In genomic region chr16:1991135-1991551, GRCh38 we compare ENCODE assay signal across 8 cellular contexts. TPM values are rescaled to one million over a fixed set of nuclear protein-coding genes. Genes with fewer than 3 reads are reported as not detected.
DNase-seq lines count a peak whose midpoint lies in the region; ATAC-seq and TF ChIP-seq lines count a peak whose summit lies in the region.

No MANE protein-coding gene starts in this region.

- H3K27me3 ChIP-seq in hepatocyte (peaks cover 27% of the 10 kb centered on the region), vagina (peaks cover 9% of the 10 kb centered on the region)

- DNase-seq in CD1c-positive myeloid dendritic cell (ENCODE audit: extremely low spot score) (peak; percentile 36), hepatocyte (ENCODE audit: low spot score) (no peak), vagina (ENCODE audit: extremely low spot score in 2 of 2) (no peak), kidney glomerular epithelial cell (lab: John Stamatoyannopoulos, UW) (no peak)
- DNase-seq in T-helper 2 cell treated with Interferon-gamma antibody and Interleukin-4, amounts not matched to agents 5 μg/mL and 100 μg/mL, for 36 hours (ENCODE audit: low spot score), result peak; percentile 60

- H3K4me1 ChIP-seq in hepatocyte (ENCODE audit: insufficient read depth) (peaks cover 19% of the 10 kb centered on the region), vagina (peaks cover 24% of the 10 kb centered on the region)

- intact Hi-C loops in vagina (cut with DNase I), result no loop called here

- H3K27ac ChIP-seq in hepatocyte (no peak overlapping the region), vagina (no peak overlapping the region)

- no peaks in the 10 kb centered on the region for H3K9me3 Mint-ChIP-seq in T-helper 2 cell treated with Interferon-gamma antibody and Interleukin-4, amounts not matched to agents 5 μg/mL and 100 μg/mL, for 36 hours

- no peak for TF ChIP-seq POLR2A in vagina (IDR thresholded peaks at IDR 0.05)

- ATAC-seq in GM21367 (IDR thresholded peaks at IDR 0.05; ENCODE audit: unreplicated experiment), result peak; percentile 27
- no peak for ATAC-seq in GM19395 (IDR thresholded peaks at IDR 0.05; ENCODE audit: unreplicated experiment)
- no peak for ATAC-seq in HG03039 (IDR thresholded peaks at IDR 0.05; ENCODE audit: unreplicated experiment)

- WGBS in hepatocyte (ENCODE audit: low lambda C conversion rate, missing lambda C conversion rate), result 23% methylated on average over 18 of the region's 18 CpGs

- no peaks in the 10 kb centered on the region for H4K20me1 ChIP-seq in hepatocyte (ENCODE audit: insufficient read depth, poor library complexity, severe bottlenecking)

- H3K4me3 Mint-ChIP-seq in T-helper 2 cell treated with Interferon-gamma antibody and Interleukin-4, amounts not matched to agents 5 μg/mL and 100 μg/mL, for 36 hours, result peak overlapping the region; percentile 76

- H3K27ac Mint-ChIP-seq in T-helper 2 cell treated with Interferon-gamma antibody and Interleukin-4, amounts not matched to agents 5 μg/mL and 100 μg/mL, for 36 hours, result peak overlapping the region; percentile 69

- TF ChIP-seq CTCF in hepatocyte (IDR thresholded peaks at IDR 0.05; ENCODE audit: poor library complexity) (no peak), vagina (IDR thresholded peaks at IDR 0.05) (no peak)

- peaks cover 5% of the 10 kb centered on the region for H3K79me2 ChIP-seq in hepatocyte

- no peaks in the 10 kb centered on the region for H3K9me3 ChIP-seq in hepatocyte (ENCODE audit: low read depth)
- H3K9me3 ChIP-seq in vagina, result no peaks in the 10 kb centered on the region

- H3K4me3 ChIP-seq in hepatocyte, result no peak overlapping the region
- H3K4me3 ChIP-seq in vagina, result peak overlapping the region; percentile 29 to 41

- H3K27me3 Mint-ChIP-seq in T-helper 2 cell treated with Interferon-gamma antibody and Interleukin-4, amounts not matched to agents 5 μg/mL and 100 μg/mL, for 36 hours (ENCODE audit: low read depth), result peaks cover 11% of the 10 kb centered on the region

- peaks cover 9% of the 10 kb centered on the region for H3K36me3 Mint-ChIP-seq in T-helper 2 cell treated with Interferon-gamma antibody and Interleukin-4, amounts not matched to agents 5 μg/mL and 100 μg/mL, for 36 hours (ENCODE audit: low read depth)

- peak overlapping the region; percentile 82 for H3K4me2 ChIP-seq in hepatocyte

- no peak overlapping the region for H2AFZ ChIP-seq in hepatocyte

- peaks cover 9% of the 10 kb centered on the region for H3K4me1 Mint-ChIP-seq in T-helper 2 cell treated with Interferon-gamma antibody and Interleukin-4, amounts not matched to agents 5 μg/mL and 100 μg/mL, for 36 hours (ENCODE audit: low read depth)

- H3K36me3 ChIP-seq in hepatocyte (replicated peaks; ENCODE audit: insufficient read depth, low read depth), result no peaks in the 10 kb centered on the region
- H3K36me3 ChIP-seq in vagina, result peaks cover 0 to 7% of the 10 kb centered on the region in 2 donors

- no peaks in the 10 kb centered on the region for H3K9me2 ChIP-seq in hepatocyte (replicated peaks; ENCODE audit: insufficient read depth)

RNA-seq across cellular contexts. Expression of gene SYNGR3, which starts 1.4 kb away (rescaled TPM):
- total RNA-seq in hepatocyte (1.4 and 2.2 TPM in 2 replicates), vagina (8.3 TPM)
- polyA plus RNA-seq in hepatocyte, result 1.5 and 2.5 TPM in 2 replicates

RNA-seq across cellular contexts. Expression of gene GFER, which starts 7.2 kb away (rescaled TPM):
- 34.0 and 34.9 TPM in 2 replicates for total RNA-seq in hepatocyte
- polyA plus RNA-seq in hepatocyte, result 44.0 and 56.8 TPM in 2 replicates
- 11.5 TPM for total RNA-seq in vagina

RNA-seq across cellular contexts. Expression of gene NOXO1, which starts 9.9 kb away (rescaled TPM):
- total RNA-seq in hepatocyte (2.3 and 5.1 TPM in 2 replicates), vagina (1.2 TPM)
- polyA plus RNA-seq in hepatocyte, result 5.4 and 6.0 TPM in 2 replicates

RNA-seq across cellular contexts. Expression of gene ZNF598, which starts 18.5 kb away (rescaled TPM):
- total RNA-seq in hepatocyte (22.8 and 42.6 TPM in 2 replicates), vagina (51.8 TPM)
- polyA plus RNA-seq in hepatocyte, result 29.5 and 36.8 TPM in 2 replicates

RNA-seq across cellular contexts. Expression of gene TBL3, which starts 19.3 kb away (rescaled TPM):
- total RNA-seq in hepatocyte (19.9 and 24.2 TPM in 2 replicates), vagina (44.2 TPM)
- polyA plus RNA-seq in hepatocyte, result 48.5 and 56.3 TPM in 2 replicates

Comparison
In these comparisons a context has a peak if more than half of its experiments do, and no peak if none do; other contexts are left out.
1. DNase-seq: peak in CD1c-positive myeloid dendritic cell (single experiment) and T-helper 2 cell treated with Interferon-gamma antibody and Interleukin-4, amounts not matched to agents 5 μg/mL and 100 μg/mL, for 36 hours (single experiment); none in hepatocyte (single experiment), vagina (0 of 2) and kidney glomerular epithelial cell (single experiment).